8 cellular contexts compared by ENCODE assay signal in the genomic region with DNA sequence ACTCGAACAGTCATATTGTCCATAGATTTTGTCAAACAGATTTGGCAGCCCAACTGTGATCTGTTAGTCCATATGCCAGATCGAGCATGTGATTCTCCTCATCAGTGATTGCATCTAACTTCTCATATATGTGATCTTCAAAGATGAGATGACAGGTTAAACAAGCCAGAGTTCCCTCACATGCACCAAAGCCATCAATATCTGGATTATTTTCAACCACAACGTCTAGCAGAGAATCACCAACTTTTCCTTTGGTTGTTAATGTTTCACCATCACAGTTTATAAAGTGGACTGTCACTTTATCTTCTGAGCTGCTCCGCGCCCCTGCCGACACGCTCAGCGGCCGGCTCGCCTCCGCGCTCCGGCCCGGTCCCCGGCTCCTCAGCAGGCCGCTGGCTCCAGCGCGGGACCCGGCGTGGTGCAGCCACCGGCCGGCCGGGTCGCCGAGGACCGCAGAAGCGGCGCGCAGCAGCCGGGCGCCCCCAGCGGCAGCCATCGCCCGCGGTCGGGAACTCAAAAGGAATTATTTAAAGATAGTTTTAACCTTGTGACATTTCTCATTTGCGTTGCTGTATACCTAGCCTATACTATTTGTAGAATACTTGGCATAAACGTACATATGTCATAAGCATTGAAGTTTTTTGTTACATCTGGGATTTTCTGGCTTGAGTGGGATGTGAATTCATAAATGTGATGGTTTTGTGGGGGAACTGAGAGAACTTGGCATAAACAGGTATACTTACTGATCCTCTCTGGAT. TPM values are rescaled to one million over a fixed set of nuclear protein-coding genes. Genes with fewer than 3 reads are reported as not detected.
DNase-seq lines count a peak whose midpoint lies in the region; ATAC-seq and TF ChIP-seq lines count a peak whose summit lies in the region.

No MANE protein-coding gene starts in this region.

- H3K36me3 ChIP-seq in SK-N-SH (replicated peaks in 1 of 2; ENCODE audit: control insufficient read depth in 1 of 2, insufficient read depth in 2 of 2, low read length in 1 of 2) (peaks cover 52 to 59% of the 10 kb centered on the region in 2 experiments), liver (ENCODE audit: control insufficient read depth in 4 of 4, insufficient read depth in 3 of 4, low read depth in 1 of 4, low read length in 3 of 4) (peaks cover 11 to 44% (median 28%) of the 10 kb centered on the region in 4 donors)

- ATAC-seq in stimulated activated naive CD8-positive, alpha-beta T cell treated with anti-CD3 and anti-CD28 coated beads, Interleukin-15, Interleukin-2, amounts not matched to agents 100 U/mL and 50 U/mL, for 24 hours: peak; percentile 66

- H3K27me3 ChIP-seq in SK-N-SH (ENCODE audit: insufficient read depth) (no peaks in the 10 kb centered on the region), liver (ENCODE audit: control insufficient read depth in 4 of 4, insufficient read depth in 4 of 4, low read length in 3 of 4) (no peaks in the 10 kb centered on the region)

- H3K9ac ChIP-seq in SK-N-SH (no peak overlapping the region), liver (ENCODE audit: low read depth in 1 of 2, low read length in 2 of 2) (no peak overlapping the region)

- no peak overlapping the region for H3K4me2 ChIP-seq in SK-N-SH

- no peaks in the 10 kb centered on the region for H3K9me3 ChIP-seq in SK-N-SH
- H3K9me3 ChIP-seq in liver (ENCODE audit: control insufficient read depth in 4 of 4, low read length in 3 of 4): no peaks in the 10 kb centered on the region

- H4K20me1 ChIP-seq in SK-N-SH (ENCODE audit: insufficient read depth): peaks cover 4% of the 10 kb centered on the region; the same call in 1 of the 2 replicates

- no peak overlapping the region for H3K4me3 ChIP-seq in SK-N-SH (ENCODE audit: low read depth in 2 of 2, low read length in 1 of 2)
- H3K4me3 ChIP-seq in cardiac fibroblast (replicated peaks in 1 of 2; ENCODE audit: low read depth in 2 of 2, low read length in 2 of 2): no peak overlapping the region
- H3K4me3 ChIP-seq in liver (ENCODE audit: low read depth in 1 of 3, low read length in 3 of 3): no peak overlapping the region

- H3K9me2 ChIP-seq in SK-N-SH: no peaks in the 10 kb centered on the region

- in situ Hi-C loops in GM13976 (cut with MboI; ENCODE audit: low sequenced_read_pairs, unreplicated experiment): loop anchor here (10.0 kb wide), 1 partner anchor 161 kb away; no protein-coding TSS in a partner anchor

- CTCF ChIA-PET in SK-N-SH (lab: Yijun Ruan, JAX): interaction anchor here (0.8 to 3.7 kb wide), 6 partner anchors 13 to 285 kb away, joined by 3 to 28 read pairs (median 4); no protein-coding TSS in a partner anchor

- POLR2A ChIA-PET in SK-N-SH (lab: Yijun Ruan, JAX): no interaction called here

- DNase-seq in GM13976 (ENCODE audit: low spot score) (peak; percentile 52), SK-N-SH (peak; percentile 81), cardiac fibroblast (ENCODE audit: low read depth in 2 of 2) (peak; percentile 37 to 44), DMS53 treated with DMSO at 0.1 percent for 48 hours (lab: John Stamatoyannopoulos, UW; ENCODE audit: unreplicated experiment) (no peak), NCI-H128 (lab: John Stamatoyannopoulos, UW; ENCODE audit: unreplicated experiment) (no peak), SIG-M5 (lab: John Stamatoyannopoulos, UW) (no peak)
- peak; percentile 48 for DNase-seq in stimulated activated naive CD8-positive, alpha-beta T cell treated with anti-CD3 and anti-CD28 coated beads, Interleukin-15, Interleukin-2, amounts not matched to agents 100 U/mL and 50 U/mL, for 24 hours

- H3F3A ChIP-seq in SK-N-SH (replicated peaks; ENCODE audit: insufficient read depth): peaks cover 28% of the 10 kb centered on the region

- TF ChIP-seq CTCF in GM13976 (IDR thresholded peaks at IDR 0.05; ENCODE audit: borderline replicate concordance, control extremely low read depth, extremely low read depth, insufficient read depth, missing control alignments): peak; percentile 63
- TF ChIP-seq CTCF in SK-N-SH (IDR thresholded peaks at IDR 0.05): peak; percentile 56
- peak; percentile 30 for TF ChIP-seq CTCF in cardiac fibroblast (IDR thresholded peaks at IDR 0.05; ENCODE audit: low read depth, low read length)
- peak; percentile 61 for TF ChIP-seq CTCF in liver (IDR thresholded peaks at IDR 0.05; ENCODE audit: low read depth, low read length, missing input control)

- TF ChIP-seq EP300 in SK-N-SH (IDR thresholded peaks at IDR 0.05; ENCODE audit: borderline replicate concordance in 1 of 2, low read depth in 1 of 2, low read length in 1 of 2): no peak

- 54% methylated on average over 38 of the region's 38 CpGs for WGBS in SK-N-SH (ENCODE audit: low lambda C conversion rate)
- 25% methylated on average over 38 of the region's 38 CpGs for WGBS in liver

- H3K4me1 ChIP-seq in SK-N-SH (ENCODE audit: control insufficient read depth in 1 of 2, insufficient read depth in 2 of 2, low read depth in 1 of 2, low read length in 1 of 2) (peaks cover 0 to 7% of the 10 kb centered on the region in 2 experiments; a peak in 2 of 4 replicates), liver (ENCODE audit: control insufficient read depth in 4 of 4, insufficient read depth in 4 of 4, low read length in 3 of 4) (peaks cover 0 to 8% (median 3%) of the 10 kb centered on the region in 4 donors)

- no peak overlapping the region for H3K27ac ChIP-seq in SK-N-SH (ENCODE audit: low read depth in 2 of 2, low read length in 1 of 2)
- no peak overlapping the region for H3K27ac ChIP-seq in liver (ENCODE audit: low read depth in 1 of 2, low read length in 2 of 2)

- TF ChIP-seq RAD21 in SK-N-SH (IDR thresholded peaks at IDR 0.05; ENCODE audit: low read length): no peak
- peak; percentile 40 to 42 for TF ChIP-seq RAD21 in liver (IDR thresholded peaks at IDR 0.05)

- no peak overlapping the region for H2AFZ ChIP-seq in SK-N-SH (ENCODE audit: low read depth)

- peaks cover 5% of the 10 kb centered on the region; the same call in 1 of the 2 replicates for H3K79me2 ChIP-seq in SK-N-SH (ENCODE audit: insufficient read depth)

TF ChIP-seq in SK-N-SH, 30 proteins besides CTCF, POLR2A, EP300 and RAD21:
- TF ChIP-seq YY1 (IDR thresholded peaks at IDR 0.05; ENCODE audit: low read depth) (no peak), FOXJ3 (CRISPR knock-in tag; IDR thresholded peaks at IDR 0.05) (no peak)
- TF ChIP-seq, protein P1, sequence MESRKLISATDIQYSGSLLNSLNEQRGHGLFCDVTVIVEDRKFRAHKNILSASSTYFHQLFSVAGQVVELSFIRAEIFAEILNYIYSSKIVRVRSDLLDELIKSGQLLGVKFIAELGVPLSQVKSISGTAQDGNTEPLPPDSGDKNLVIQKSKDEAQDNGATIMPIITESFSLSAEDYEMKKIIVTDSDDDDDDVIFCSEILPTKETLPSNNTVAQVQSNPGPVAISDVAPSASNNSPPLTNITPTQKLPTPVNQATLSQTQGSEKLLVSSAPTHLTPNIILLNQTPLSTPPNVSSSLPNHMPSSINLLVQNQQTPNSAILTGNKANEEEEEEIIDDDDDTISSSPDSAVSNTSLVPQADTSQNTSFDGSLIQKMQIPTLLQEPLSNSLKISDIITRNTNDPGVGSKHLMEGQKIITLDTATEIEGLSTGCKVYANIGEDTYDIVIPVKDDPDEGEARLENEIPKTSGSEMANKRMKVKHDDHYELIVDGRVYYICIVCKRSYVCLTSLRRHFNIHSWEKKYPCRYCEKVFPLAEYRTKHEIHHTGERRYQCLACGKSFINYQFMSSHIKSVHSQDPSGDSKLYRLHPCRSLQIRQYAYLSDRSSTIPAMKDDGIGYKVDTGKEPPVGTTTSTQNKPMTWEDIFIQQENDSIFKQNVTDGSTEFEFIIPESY (IDR thresholded peaks at IDR 0.05; ENCODE audit: borderline replicate concordance, low read depth): no peak

TF ChIP-seq in liver, 16 proteins besides CTCF, POLR2A, EP300 and RAD21 (continues in another document):
- TF ChIP-seq NR2F2 (IDR thresholded peaks at IDR 0.05): no peak
- TF ChIP-seq, protein P2, sequence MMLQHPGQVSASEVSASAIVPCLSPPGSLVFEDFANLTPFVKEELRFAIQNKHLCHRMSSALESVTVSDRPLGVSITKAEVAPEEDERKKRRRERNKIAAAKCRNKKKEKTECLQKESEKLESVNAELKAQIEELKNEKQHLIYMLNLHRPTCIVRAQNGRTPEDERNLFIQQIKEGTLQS (IDR thresholded peaks at IDR 0.05): no peak
- no peak for TF ChIP-seq EGR1 (IDR thresholded peaks at IDR 0.05; ENCODE audit: low read depth in 2 of 2)
- TF ChIP-seq FOXA2 (IDR thresholded peaks at IDR 0.05): no peak
- TF ChIP-seq HNF4A (conservative IDR thresholded peaks at IDR 0.05): no peak
- TF ChIP-seq FOXA1 (IDR thresholded peaks at IDR 0.05): no peak
- TF ChIP-seq YY1 (IDR thresholded peaks at IDR 0.05): no peak
- no peak for TF ChIP-seq SP1 (IDR thresholded peaks at IDR 0.05)
- no peak for TF ChIP-seq JUND (IDR thresholded peaks at IDR 0.05)
- TF ChIP-seq GABPA (IDR thresholded peaks at IDR 0.05 in 1 of 2, conservative IDR thresholded peaks at IDR 0.05 in 1 of 2): no peak
- no peak for TF ChIP-seq HNF4G (IDR thresholded peaks at IDR 0.05)
- no peak for TF ChIP-seq RXRA (IDR thresholded peaks at IDR 0.05)
- no peak for TF ChIP-seq TAF1 (conservative IDR thresholded peaks at IDR 0.05)
- TF ChIP-seq, protein P3, sequence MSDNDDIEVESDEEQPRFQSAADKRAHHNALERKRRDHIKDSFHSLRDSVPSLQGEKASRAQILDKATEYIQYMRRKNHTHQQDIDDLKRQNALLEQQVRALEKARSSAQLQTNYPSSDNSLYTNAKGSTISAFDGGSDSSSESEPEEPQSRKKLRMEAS (IDR thresholded peaks at IDR 0.05): no peak
- TF ChIP-seq, protein P1 (IDR thresholded peaks at IDR 0.05): no peak

RNA-seq across cellular contexts. Expression of a gene that starts 40.1 kb away (rescaled TPM):
- 298 and 402 TPM in 2 replicates for polyA plus RNA-seq in SK-N-SH (2012; rRNA removed)
- 379 and 385 TPM in 2 replicates for polyA plus RNA-seq in SK-N-SH (2012; cell fraction: cytosol; rRNA removed)
- 112 and 116 TPM in 2 replicates for polyA plus RNA-seq in SK-N-SH (2012; cell fraction: nucleus; rRNA removed)
- total RNA-seq in liver: 10 to 100 TPM; 15.8 to 31.7 TPM
- polyA plus RNA-seq in liver: 10 to 100 TPM; 57.8 to 66.9 TPM

Comparison
In these comparisons a context has a peak if more than half of its experiments do, and no peak if none do; other contexts are left out.
1. DNase-seq: peak in GM13976 (single experiment), SK-N-SH (single experiment), cardiac fibroblast (2 of 2) and stimulated activated naive CD8-positive, alpha-beta T cell treated with anti-CD3 and anti-CD28 coated beads, Interleukin-15, Interleukin-2, amounts not matched to agents 100 U/mL and 50 U/mL, for 24 hours (single experiment); none in DMS53 treated with DMSO at 0.1 percent for 48 hours (single experiment), NCI-H128 (single experiment) and SIG-M5 (single experiment).
2. Peak in every context shown above with its lines, with median percentiles within 50 percentile points of each other: CTCF ChIP-seq.